9 cellular contexts compared by ENCODE assay signal in the genomic region with DNA sequence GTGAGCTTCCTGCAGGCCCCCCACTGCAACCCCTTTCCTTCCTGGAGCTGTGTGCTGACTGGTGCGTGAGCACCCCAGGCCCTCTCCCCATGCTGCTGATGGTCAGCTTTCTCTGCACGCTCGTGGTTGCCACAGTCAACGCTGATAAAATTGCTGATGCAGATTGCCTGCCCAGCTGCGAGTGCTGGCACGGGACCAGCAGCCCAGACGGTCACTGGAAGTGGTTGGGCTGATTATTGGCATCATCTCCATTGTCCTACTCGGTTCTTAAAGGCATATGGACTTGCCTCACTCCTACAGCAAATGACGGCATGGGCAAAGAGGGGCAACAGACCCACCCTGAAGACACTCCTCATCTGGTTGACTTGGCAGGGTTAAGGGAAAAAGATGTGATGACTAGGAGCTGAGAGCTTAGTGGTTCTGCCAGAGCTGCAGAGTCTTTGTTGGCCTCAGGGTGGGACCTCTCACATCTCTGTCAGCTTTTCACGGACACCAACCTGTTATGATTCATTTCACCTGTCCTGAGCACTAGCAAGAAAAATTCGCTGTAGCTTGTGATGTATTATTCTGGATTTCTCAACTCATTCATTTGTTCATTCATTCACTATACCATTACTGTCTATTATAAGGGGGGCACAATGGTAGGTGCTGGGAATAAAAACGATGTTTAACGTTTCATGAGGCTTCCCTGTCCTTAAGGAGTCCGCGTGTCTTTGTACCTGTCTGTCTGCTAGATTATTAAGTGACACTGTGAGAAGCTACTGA. TPM values are rescaled to one million over a fixed set of nuclear protein-coding genes. Genes with fewer than 3 reads are reported as not detected.
DNase-seq lines count a peak whose midpoint lies in the region; ATAC-seq, FAIRE-seq and TF ChIP-seq lines count a peak whose summit lies in the region.
"Had no signal": no experiment of that assay in that cellular context is flagged by ENCODE, and none has a peak within 500 bp of the region (broad histone marks: within the 10 kb centered on the region; RNA-seq: fewer than 3 reads in every experiment).

No MANE protein-coding gene starts in this region.

- no peaks in the 10 kb centered on the region for H3K36me3 ChIP-seq in astrocyte (ENCODE audit: insufficient read depth, low read length)
- H3K36me3 ChIP-seq: neutrophil had no signal

- no peak overlapping the region for H2AFZ ChIP-seq in astrocyte (ENCODE audit: low read depth, low read length)

- H3K27ac ChIP-seq in astrocyte (ENCODE audit: low read depth, low read length): peak overlapping the region; percentile 94
- H3K27ac ChIP-seq: neutrophil had no signal

- H3K79me2 ChIP-seq in astrocyte (ENCODE audit: insufficient read depth, low read length): no peaks in the 10 kb centered on the region

- H3K4me1 Mint-ChIP-seq in astrocyte (ENCODE audit: low read depth, unreplicated experiment) (peaks cover 21% of the 10 kb centered on the region), progenitor cell of endocrine pancreas (ENCODE audit: low read depth) (no peaks in the 10 kb centered on the region)
- H3K4me1 Mint-ChIP-seq in stimulated activated naive CD8-positive, alpha-beta T cell treated with anti-CD3 and anti-CD28 coated beads, Interleukin-15, amount 100 ng/mL, for 72 hours: peaks cover 16% of the 10 kb centered on the region

- H4K20me1 ChIP-seq in astrocyte (ENCODE audit: insufficient read depth, low read length): no peaks in the 10 kb centered on the region

- no peaks in the 10 kb centered on the region for H3K27me3 ChIP-seq in astrocyte (ENCODE audit: insufficient read depth, low read length)

- TF ChIP-seq CTCF in astrocyte (IDR thresholded peaks at IDR 0.05; ENCODE audit: insufficient read depth, low read depth, low read length) (no peak), progenitor cell of endocrine pancreas (IDR thresholded peaks at IDR 0.05; ENCODE audit: unreplicated experiment) (no peak)

- no peaks in the 10 kb centered on the region for H3K9me3 Mint-ChIP-seq in astrocyte (ENCODE audit: unreplicated experiment)
- H3K9me3 Mint-ChIP-seq in stimulated activated naive CD8-positive, alpha-beta T cell treated with anti-CD3 and anti-CD28 coated beads, Interleukin-15, amount 100 ng/mL, for 72 hours: no peaks in the 10 kb centered on the region
- H3K9me3 Mint-ChIP-seq in progenitor cell of endocrine pancreas (ENCODE audit: low read depth): peaks cover 3% of the 10 kb centered on the region

- no peaks in the 10 kb centered on the region for H3K9me3 ChIP-seq in astrocyte (ENCODE audit: insufficient read depth, low read depth, low read length)
- H3K9me3 ChIP-seq: neutrophil had no signal

- peak overlapping the region; percentile 79 for H3K4me2 ChIP-seq in astrocyte (ENCODE audit: low read length)

- H3K27ac Mint-ChIP-seq in astrocyte (ENCODE audit: unreplicated experiment) (peak overlapping the region; percentile 95), progenitor cell of endocrine pancreas (no peak overlapping the region)
- H3K27ac Mint-ChIP-seq in stimulated activated naive CD8-positive, alpha-beta T cell treated with anti-CD3 and anti-CD28 coated beads, Interleukin-15, amount 100 ng/mL, for 72 hours: no peak overlapping the region

- H3K36me3 Mint-ChIP-seq in astrocyte (ENCODE audit: low read depth, unreplicated experiment) (no peaks in the 10 kb centered on the region), progenitor cell of endocrine pancreas (ENCODE audit: insufficient read depth) (no peaks in the 10 kb centered on the region)

- H3K4me3 ChIP-seq in astrocyte (ENCODE audit: insufficient read depth, low read depth, low read length): peak overlapping the region; percentile 14

- DNase-seq in COR-L47 (lab: John Stamatoyannopoulos, UW): peak; percentile 89
- peak; percentile 79 for DNase-seq in NCI-H1092 treated with DMSO at 0.1 percent for 48 hours (lab: John Stamatoyannopoulos, UW)
- peak; percentile 94 for DNase-seq in astrocyte (ENCODE audit: low read depth)
- DNase-seq in hypothalamus (lab: John Stamatoyannopoulos, UW): peak in 49 of 51 donors; percentile 4 to 79 (median 45)
- no peak for DNase-seq in stimulated activated naive CD8-positive, alpha-beta T cell treated with anti-CD3 and anti-CD28 coated beads, Interleukin-15, amount 100 ng/mL, for 72 hours
- DNase-seq in cerebellar nuclear complex (lab: John Stamatoyannopoulos, UW): no peak
- no peak for DNase-seq in progenitor cell of endocrine pancreas (ENCODE audit: low spot score, unreplicated experiment)
- no peak for DNase-seq in effector CD4-positive, alpha-beta T cell

- peak; percentile 35 for ATAC-seq in stimulated activated naive CD8-positive, alpha-beta T cell treated with anti-CD3 and anti-CD28 coated beads, Interleukin-15, amount 100 ng/mL, for 72 hours

- peak; percentile 78 for FAIRE-seq in astrocyte (lab: Jason Lieb, UNC)

- peaks cover 2% of the 10 kb centered on the region for H3K27me3 Mint-ChIP-seq in astrocyte (ENCODE audit: low read depth, unreplicated experiment)
- H3K27me3 Mint-ChIP-seq in stimulated activated naive CD8-positive, alpha-beta T cell treated with anti-CD3 and anti-CD28 coated beads, Interleukin-15, amount 100 ng/mL, for 72 hours: no peaks in the 10 kb centered on the region
- peaks cover 12% of the 10 kb centered on the region for H3K27me3 Mint-ChIP-seq in progenitor cell of endocrine pancreas

- peaks cover 25% of the 10 kb centered on the region for H3K4me1 ChIP-seq in astrocyte (ENCODE audit: insufficient read depth, low read length)

- H3K4me3 Mint-ChIP-seq in astrocyte (ENCODE audit: unreplicated experiment) (peak overlapping the region; percentile 43), progenitor cell of endocrine pancreas (ENCODE audit: low read depth) (no peak overlapping the region)
- H3K4me3 Mint-ChIP-seq in stimulated activated naive CD8-positive, alpha-beta T cell treated with anti-CD3 and anti-CD28 coated beads, Interleukin-15, amount 100 ng/mL, for 72 hours: no peak overlapping the region

- peak overlapping the region; percentile 79 for H3K9ac ChIP-seq in astrocyte (ENCODE audit: low read length)

RNA-seq across cellular contexts. Expression of gene PAX8, which starts 38.4 kb away (rescaled TPM):
- 0.48 and 1.2 TPM in 2 replicates for total RNA-seq in astrocyte
- total RNA-seq in progenitor cell of endocrine pancreas: 3.9 and 8.4 TPM in 2 replicates

Comparison
In these comparisons a context has a peak if more than half of its experiments do, and no peak if none do; other contexts are left out.
1. DNase-seq: peak in COR-L47 (single experiment), NCI-H1092 treated with DMSO at 0.1 percent for 48 hours (single experiment), astrocyte (single experiment) and hypothalamus (49 of 51); none in stimulated activated naive CD8-positive, alpha-beta T cell treated with anti-CD3 and anti-CD28 coated beads, Interleukin-15, amount 100 ng/mL, for 72 hours (0 of 2), cerebellar nuclear complex (0 of 2), progenitor cell of endocrine pancreas (single experiment) and effector CD4-positive, alpha-beta T cell (single experiment).